ENCODE assay signal across 1 cellular context in the genomic region with DNA sequence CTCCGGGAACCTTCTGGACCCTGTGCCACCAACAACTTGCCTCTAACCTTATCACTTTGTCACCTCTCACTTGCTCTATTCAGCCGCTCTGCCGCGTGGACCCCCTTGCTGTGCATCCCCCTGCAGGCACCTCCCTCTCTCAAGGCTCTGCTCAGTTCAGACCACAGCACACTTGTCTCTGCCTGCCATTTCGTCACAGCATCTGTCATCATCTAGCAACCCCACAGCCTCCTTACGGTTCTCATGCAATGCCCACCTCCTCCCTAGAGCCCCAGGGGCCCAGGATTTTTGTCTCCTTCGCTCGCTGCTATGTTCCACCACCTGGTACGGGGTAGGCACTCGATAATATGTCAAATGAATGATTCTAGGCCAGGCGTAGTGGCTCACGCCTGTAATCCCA.
TF ChIP-seq lines count a peak whose summit lies in the region.

No MANE protein-coding gene starts in this region.

TF ChIP-seq in K562, 482 proteins besides CTCF, POLR2A, EP300 and RAD21:
- TF ChIP-seq CC2D1A (IDR thresholded peaks at IDR 0.05) (no peak), MTA1 (IDR thresholded peaks at IDR 0.05; ENCODE audit: borderline replicate concordance) (no peak)
